In the genomic region with DNA sequence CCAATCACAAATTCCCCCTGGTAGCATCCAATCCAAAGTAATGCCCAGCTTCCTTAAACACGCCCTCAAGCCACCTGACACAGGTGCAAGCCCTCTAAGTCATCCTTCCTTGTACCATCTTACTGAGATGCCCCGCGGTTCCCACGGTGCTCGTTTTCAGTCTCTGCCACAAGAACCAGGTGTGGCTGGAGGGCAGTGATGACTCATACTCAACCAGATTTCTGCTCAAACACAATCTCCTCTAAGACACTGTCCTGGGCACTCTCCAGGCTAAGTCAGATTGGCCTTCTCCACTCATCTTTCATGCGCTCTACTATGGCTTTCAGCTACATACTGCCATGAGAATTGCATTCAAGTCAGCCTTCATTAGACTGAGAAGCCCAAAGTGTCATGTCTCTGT, we compare ENCODE assay signal across 10 cellular contexts. TPM values are rescaled to one million over a fixed set of nuclear protein-coding genes. Genes with fewer than 3 reads are reported as not detected.
DNase-seq lines count a peak whose midpoint lies in the region; ATAC-seq lines count a peak whose summit lies in the region.
"Had no signal": no experiment of that assay in that cellular context is flagged by ENCODE, and none has a peak within 500 bp of the region (broad histone marks: within the 10 kb centered on the region; RNA-seq: fewer than 3 reads in every experiment).

No MANE protein-coding gene starts in this region.

- peaks cover 46 to 73% (median 68%) of the 10 kb centered on the region in 3 donors for H3K4me1 Mint-ChIP-seq in CD8-positive, alpha-beta memory T cell
- H3K4me1 Mint-ChIP-seq in activated naive CD8-positive, alpha-beta T cell treated with anti-CD3 and anti-CD28 coated beads for 36 hours: peaks cover 52% of the 10 kb centered on the region

- peak overlapping the region in 5 of 7 donors; percentile 1 to 84 (median 9) for H3K4me3 Mint-ChIP-seq in CD8-positive, alpha-beta memory T cell
- H3K4me3 Mint-ChIP-seq in activated naive CD8-positive, alpha-beta T cell treated with anti-CD3 and anti-CD28 coated beads for 36 hours: no peak overlapping the region

- H3K27ac ChIP-seq in CD8-positive, alpha-beta memory T cell (ENCODE audit: low read depth, low read length): no peak overlapping the region

- CTCF ChIA-PET in CD8-positive, alpha-beta memory T cell (lab: Charles Lee): interaction anchor here (0.9 to 1.3 kb wide), 3 partner anchors 60 to 290 kb away, joined by 3 to 4 read pairs (median 3); no protein-coding TSS in a partner anchor

- ATAC-seq in GM19043 (IDR thresholded peaks at IDR 0.05; ENCODE audit: low read depth, unreplicated experiment) (peak; percentile 51), HG03432 (IDR thresholded peaks at IDR 0.05; ENCODE audit: unreplicated experiment) (peak; percentile 45), HG02970 (IDR thresholded peaks at IDR 0.05; ENCODE audit: low FRiP score, unreplicated experiment) (no peak)
- ATAC-seq: HepG2 had no signal

- H3K9me3 ChIP-seq in CD8-positive, alpha-beta memory T cell (ENCODE audit: low read length): no peaks in the 10 kb centered on the region

- H3K27me3 ChIP-seq in CD8-positive, alpha-beta memory T cell (ENCODE audit: insufficient read depth, low read length, poor library complexity, severe bottlenecking): no peaks in the 10 kb centered on the region

- no peaks in the 10 kb centered on the region for H3K9me3 Mint-ChIP-seq in CD8-positive, alpha-beta memory T cell
- no peaks in the 10 kb centered on the region for H3K9me3 Mint-ChIP-seq in activated naive CD8-positive, alpha-beta T cell treated with anti-CD3 and anti-CD28 coated beads for 36 hours

- H3K36me3 ChIP-seq in CD8-positive, alpha-beta memory T cell (ENCODE audit: insufficient read depth, low read length): no peaks in the 10 kb centered on the region

- peaks cover 20% of the 10 kb centered on the region for H3K4me1 ChIP-seq in CD8-positive, alpha-beta memory T cell (ENCODE audit: insufficient read depth, low read length)

- DNase-seq in CD8-positive, alpha-beta memory T cell: peak in 2 of 5 donors; percentile 10 to 51
- DNase-seq in activated naive CD8-positive, alpha-beta T cell treated with anti-CD3 and anti-CD28 coated beads for 36 hours: peak; percentile 30
- DNase-seq in HUDEP-2 (lab: John Stamatoyannopoulos, UW; ENCODE audit: unreplicated experiment in 76 of 76) (no peak), mesenteric fat pad (ENCODE audit: low spot score) (no peak), NCI-H748 (lab: John Stamatoyannopoulos, UW; ENCODE audit: unreplicated experiment) (no peak)
- DNase-seq: head of caudate nucleus had no signal

- peak overlapping the region; percentile 17 to 91 (median 62) for H3K27ac Mint-ChIP-seq in CD8-positive, alpha-beta memory T cell
- no peak overlapping the region for H3K27ac Mint-ChIP-seq in activated naive CD8-positive, alpha-beta T cell treated with anti-CD3 and anti-CD28 coated beads for 36 hours

- H3K4me3 ChIP-seq in CD8-positive, alpha-beta memory T cell (ENCODE audit: low read length): no peak overlapping the region

- H3K27me3 Mint-ChIP-seq in CD8-positive, alpha-beta memory T cell: peaks cover 0 to 4% of the 10 kb centered on the region in 2 donors
- H3K27me3 Mint-ChIP-seq in activated naive CD8-positive, alpha-beta T cell treated with anti-CD3 and anti-CD28 coated beads for 36 hours: no peaks in the 10 kb centered on the region

- H3K36me3 Mint-ChIP-seq in CD8-positive, alpha-beta memory T cell: peaks cover 0 to 7% (median 3%) of the 10 kb centered on the region in 3 donors
- peaks cover 26% of the 10 kb centered on the region for H3K36me3 Mint-ChIP-seq in activated naive CD8-positive, alpha-beta T cell treated with anti-CD3 and anti-CD28 coated beads for 36 hours

- POLR2A ChIA-PET in CD8-positive, alpha-beta memory T cell (lab: Charles Lee): interaction anchor here (0.6 kb wide), 1 partner anchor 107 kb away, joined by 7 read pairs; no protein-coding TSS in a partner anchor

RNA-seq across cellular contexts. Expression of a gene that starts 3.5 kb away (rescaled TPM):
- 10 to 100 TPM; 79.7 to 91.9 TPM for total RNA-seq in CD8-positive, alpha-beta memory T cell
- polyA plus RNA-seq in CD8-positive, alpha-beta memory T cell: 221 TPM
- total RNA-seq in activated naive CD8-positive, alpha-beta T cell treated with anti-CD3 and anti-CD28 coated beads for 36 hours: 10 to 100 TPM; 65.6 to 71.0 TPM
- total RNA-seq in mesenteric fat pad: 101 TPM
